19 cellular contexts compared by ENCODE assay signal in the genomic region with DNA sequence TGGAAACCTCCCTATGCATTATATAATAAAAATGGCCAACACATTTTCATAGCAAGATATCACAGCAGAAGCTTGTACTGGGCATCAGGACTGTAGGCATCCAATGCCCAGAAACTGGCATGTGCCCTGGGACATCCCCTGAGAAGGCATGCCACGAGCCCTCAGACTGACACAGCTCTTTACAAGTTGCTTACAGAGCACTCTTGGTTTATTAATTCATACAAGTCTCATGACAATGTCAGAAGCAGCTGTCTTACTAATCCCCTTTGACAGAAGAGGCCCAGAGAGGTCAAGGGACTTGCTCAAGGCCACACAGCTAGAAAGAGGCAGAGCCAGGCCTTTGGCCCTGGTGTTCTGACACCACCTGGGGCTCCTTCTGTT. TPM values are rescaled to one million over a fixed set of nuclear protein-coding genes. Genes with fewer than 3 reads are reported as not detected.
A peak's percentile ranks its signal among the peaks of the same experiment; 100 is the strongest.
DNase-seq lines count a peak whose midpoint lies in the region; ATAC-seq and TF ChIP-seq lines count a peak whose summit lies in the region.
"Had no signal": no experiment of that assay in that cellular context is flagged by ENCODE, and none has a peak within 500 bp of the region (broad histone marks: within the 10 kb centered on the region; RNA-seq: fewer than 3 reads in every experiment).

No MANE protein-coding gene starts in this region.

- H3K27ac ChIP-seq in left ventricle myocardium inferior (replicated peaks) (peak overlapping the region; percentile 91), rectal smooth muscle tissue (ENCODE audit: low read depth, low read length) (peak overlapping the region; percentile 70), uterus (peak overlapping the region; percentile 6 to 46)
- H3K27ac ChIP-seq: SJCRH30 had no signal

- peak; percentile 4 for ATAC-seq in Right ventricle myocardium superior (ENCODE audit: poor library complexity)
- no peak for ATAC-seq in HG03159 (IDR thresholded peaks at IDR 0.05; ENCODE audit: unreplicated experiment)
- no peak for ATAC-seq in GM18502 (IDR thresholded peaks at IDR 0.05; ENCODE audit: poor library complexity, unreplicated experiment)
- ATAC-seq: CD8-positive, alpha-beta T cell had no signal

- TF ChIP-seq CTCF in left ventricle myocardium inferior (IDR thresholded peaks at IDR 0.05; ENCODE audit: borderline replicate concordance) (no peak), uterus (IDR thresholded peaks at IDR 0.05) (no peak)

- no peak for TF ChIP-seq POLR2A in uterus (IDR thresholded peaks at IDR 0.05)

- H3K9me3 ChIP-seq in left ventricle myocardium inferior (replicated peaks) (no peaks in the 10 kb centered on the region), uterus (no peaks in the 10 kb centered on the region)
- H3K9me3 ChIP-seq: HAP-1, SJCRH30 had no signal

- H3K4me3 ChIP-seq in left ventricle myocardium inferior (no peak overlapping the region), rectal smooth muscle tissue (ENCODE audit: low read length) (no peak overlapping the region), uterus (no peak overlapping the region)
- H3K4me3 ChIP-seq: HAP-1, SJCRH30 had no signal

- H3K27me3 ChIP-seq in left ventricle myocardium inferior (ENCODE audit: low read depth) (no peaks in the 10 kb centered on the region), rectal smooth muscle tissue (ENCODE audit: control insufficient read depth, insufficient read depth, low read length) (no peaks in the 10 kb centered on the region), uterus (no peaks in the 10 kb centered on the region)
- H3K27me3 ChIP-seq: SJCRH30 had no signal

- H3K4me1 ChIP-seq in left ventricle myocardium inferior, result peaks cover 68% of the 10 kb centered on the region
- peaks cover 57% of the 10 kb centered on the region for H3K4me1 ChIP-seq in rectal smooth muscle tissue (ENCODE audit: control insufficient read depth, insufficient read depth, low read length)
- H3K4me1 ChIP-seq in uterus, result peaks cover 18 to 45% of the 10 kb centered on the region in 2 donors

- no peak overlapping the region for H3K9ac ChIP-seq in rectal smooth muscle tissue (ENCODE audit: low read length)

- no peak for DNase-seq in Right ventricle myocardium superior
- DNase-seq in cardiac septum (ENCODE audit: low spot score), result no peak
- DNase-seq in left ventricle myocardium inferior, result peak; percentile 36
- DNase-seq in uterus, result no peak
- no peak for DNase-seq in activated naive CD4-positive, alpha-beta T cell treated with Interleukin-2 at 50 U/mL for 16 hours
- DNase-seq: 8988T; activated CD4-positive, alpha-beta T cell treated with anti-CD3 and anti-CD28 coated beads, Interleukin-2, amount 10 ng/mL, durations not matched to agents 24 days and 14 days; activated naive CD8-positive, alpha-beta T cell treated with anti-CD3 and anti-CD28 coated beads for 36 hours; CD8-positive, alpha-beta T cell; hypothalamus; KG1; NCI-H1417; NCI-H226; SJCRH30 had no signal

- intact Hi-C loops in Right ventricle myocardium superior (cut with DNase I) (no loop called here), cardiac septum (cut with DNase I) (no loop called here), left ventricle myocardium inferior (cut with micrococcal nuclease) (no loop called here), uterus (cut with DNase I; ENCODE audit: low total_unique reads) (no loop called here)

- no peaks in the 10 kb centered on the region for H3K36me3 ChIP-seq in left ventricle myocardium inferior
- no peaks in the 10 kb centered on the region for H3K36me3 ChIP-seq in rectal smooth muscle tissue (ENCODE audit: control insufficient read depth, insufficient read depth, low read length)
- no peaks in the 10 kb centered on the region for H3K36me3 ChIP-seq in uterus
- H3K36me3 ChIP-seq: HAP-1, SJCRH30 had no signal

RNA-seq across cellular contexts. Expression of gene CCL2, which starts 5.6 kb away (rescaled TPM):
- total RNA-seq in Right ventricle myocardium superior (20.7 TPM), cardiac septum (42.3 TPM), left ventricle myocardium inferior (24.3 TPM), uterus (10 to 100 TPM in 2 of 4 donors, 1 to 10 TPM in 1, under 1 TPM in 1; 0.77 to 30.3 (median 8.9) TPM)
- total RNA-seq: activated naive CD8-positive, alpha-beta T cell treated with anti-CD3 and anti-CD28 coated beads for 36 hours; CD8-positive, alpha-beta T cell had no signal

RNA-seq across cellular contexts. Expression of gene CCL7, which starts 20.5 kb away (rescaled TPM):
- not detected for total RNA-seq in Right ventricle myocardium superior
- total RNA-seq in cardiac septum, result not detected
- not detected for total RNA-seq in left ventricle myocardium inferior
- not detected for total RNA-seq in uterus
- total RNA-seq: activated CD4-positive, alpha-beta T cell treated with anti-CD3 and anti-CD28 coated beads, Interleukin-2, amount 10 ng/mL, durations not matched to agents 24 days and 14 days; activated naive CD8-positive, alpha-beta T cell treated with anti-CD3 and anti-CD28 coated beads for 36 hours; CD8-positive, alpha-beta T cell; neural crest cell; SJCRH30 had no signal

RNA-seq across cellular contexts. Expression of gene CCL11, which starts 36.1 kb away (rescaled TPM):
- total RNA-seq in Right ventricle myocardium superior (4.0 TPM), cardiac septum (3.2 TPM), left ventricle myocardium inferior (3.8 TPM), uterus (1 to 10 TPM in 1 of 4 donors, not detected in 3; 4.9 TPM)
- total RNA-seq: activated CD4-positive, alpha-beta T cell treated with anti-CD3 and anti-CD28 coated beads, Interleukin-2, amount 10 ng/mL, durations not matched to agents 24 days and 14 days; activated naive CD8-positive, alpha-beta T cell treated with anti-CD3 and anti-CD28 coated beads for 36 hours; CD8-positive, alpha-beta T cell; neural crest cell; SJCRH30 had no signal

Comparison
In these comparisons a context has a peak if more than half of its experiments do, and no peak if none do; other contexts are left out.
1. H3K27ac ChIP-seq: peak in every context shown above with its lines; median percentile 91 in left ventricle myocardium inferior; 70 in rectal smooth muscle tissue; 26 in uterus.